ENCODE assay signal across 8 cellular contexts in the genomic region with DNA sequence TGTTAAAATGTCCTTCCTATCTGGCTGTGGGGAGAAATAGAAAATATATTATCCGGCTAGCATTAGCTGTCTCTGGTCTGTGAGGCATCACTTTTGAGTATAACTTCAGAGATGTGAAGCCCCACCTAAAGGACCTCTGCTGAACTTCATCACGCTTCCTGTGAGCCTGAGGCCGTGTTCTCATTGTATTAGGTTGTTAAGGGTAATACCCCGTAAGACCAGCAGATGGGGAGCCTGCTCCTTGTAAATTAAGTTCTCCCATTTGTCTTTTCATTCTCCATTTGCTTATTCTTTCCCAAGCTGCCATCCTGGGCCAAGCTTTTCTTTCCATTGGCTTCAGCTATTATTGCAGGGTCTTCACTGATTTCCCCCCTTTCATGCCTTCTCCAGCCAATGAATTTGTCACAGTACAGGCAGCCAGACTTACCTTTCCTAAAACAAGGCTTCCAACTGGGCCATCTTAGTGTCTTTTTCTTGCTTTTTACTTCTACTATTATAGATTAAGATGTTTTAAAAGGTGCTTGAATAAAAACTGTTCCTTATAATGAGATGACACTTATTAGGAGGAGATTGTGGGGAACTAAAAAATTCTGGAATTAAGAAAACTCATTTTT. TPM values are rescaled to one million over a fixed set of nuclear protein-coding genes. Genes with fewer than 3 reads are reported as not detected.
DNase-seq lines count a peak whose midpoint lies in the region; ATAC-seq, FAIRE-seq and TF ChIP-seq lines count a peak whose summit lies in the region.

No MANE protein-coding gene starts in this region.

- no peak overlapping the region for H3K4me3 Mint-ChIP-seq in CD4-positive, alpha-beta T cell
- H3K4me3 Mint-ChIP-seq in chondrocyte (ENCODE audit: unreplicated experiment): no peak overlapping the region

- CTCF ChIA-PET in CD4-positive, alpha-beta T cell (lab: Charles Lee): interaction anchor here (0.6 to 1.6 kb wide), 22 partner anchors 12 to 331 kb away, joined by 3 to 16 read pairs (median 4); a partner anchor contains a TSS
- CTCF ChIA-PET in HepG2 (lab: Yijun Ruan, JAX; ENCODE audit: low intra/inter-chr PET ratio, low total read pairs): interaction anchor here (0.8 to 2.6 kb wide), 5 partner anchors 167 to 275 kb away, joined by 3 to 30 read pairs (median 8); no protein-coding TSS in a partner anchor

- FAIRE-seq in HepG2 (lab: Jason Lieb, UNC): peak; percentile 94

- H3K4me1 Mint-ChIP-seq in CD4-positive, alpha-beta T cell (ENCODE audit: low read depth): peaks cover 6% of the 10 kb centered on the region
- H3K4me1 Mint-ChIP-seq in chondrocyte (ENCODE audit: low read depth): peaks cover 2% of the 10 kb centered on the region

- H2AFZ ChIP-seq in HepG2 (ENCODE audit: low read length): no peak overlapping the region

- H3K27ac Mint-ChIP-seq in CD4-positive, alpha-beta T cell: peak overlapping the region; percentile 21
- peak overlapping the region; percentile 75 for H3K27ac Mint-ChIP-seq in chondrocyte (ENCODE audit: unreplicated experiment)

- POLR2A ChIA-PET in CD4-positive, alpha-beta T cell (lab: Charles Lee): interaction anchor here (0.6 to 1.6 kb wide), 11 partner anchors 12 to 550 kb away, joined by 3 to 16 read pairs (median 5); a partner anchor contains a TSS
- POLR2A ChIA-PET in HepG2 (lab: Yijun Ruan, JAX): interaction anchor here (0.7 to 1.2 kb wide), 3 partner anchors 11 to 276 kb away, joined by 3 to 8 read pairs (median 4); a partner anchor contains a TSS

- peak; percentile 87 for TF ChIP-seq RAD21 in HepG2 (CRISPR knock-in tag; IDR thresholded peaks at IDR 0.05)

- WGBS in HepG2 (ENCODE audit: low lambda C conversion rate): 13% methylated on average over 4 of the region's 4 CpGs

- peaks cover 28 to 70% of the 10 kb centered on the region in 2 experiments for H3K36me3 ChIP-seq in HepG2 (replicated peaks in 1 of 2; ENCODE audit: control insufficient read depth in 1 of 2, insufficient read depth in 2 of 2, low read length in 2 of 2)

- H4K20me1 ChIP-seq in HepG2 (ENCODE audit: insufficient read depth, low read length): no peaks in the 10 kb centered on the region

- peak; percentile 42 to 71 (median 55) for DNase-seq in CD4-positive, alpha-beta T cell
- peak; percentile 61 for DNase-seq in NCI-H510A (lab: John Stamatoyannopoulos, UW)
- DNase-seq in activated CD4-positive, CD25-positive, alpha-beta regulatory T cell treated with anti-CD3 and anti-CD28 coated beads, Interleukin-2, amount 50 U/mL, for 72 hours: peak; percentile 48
- no peak for DNase-seq in chondrocyte (ENCODE audit: low spot score)
- DNase-seq in HepG2 (ENCODE audit: low spot score): peak; percentile 94
- peak; percentile 49 for DNase-seq in stimulated activated CD8-positive, alpha-beta memory T cell treated with anti-CD3 and anti-CD28 coated beads, Interleukin-12 subunit alpha, Interleukin-12 subunit beta, amount 100 ng/mL, for 1 hour (ENCODE audit: low read depth)

- H3K4me1 ChIP-seq in HepG2 (ENCODE audit: insufficient read depth, low read length): no peaks in the 10 kb centered on the region

- no peak overlapping the region for H3K4me2 ChIP-seq in HepG2 (ENCODE audit: low read depth, low read length)

- intact Hi-C loops in CD4-positive, alpha-beta T cell (cut with DNase I, micrococcal nuclease): loop anchor here (1.0 to 10.0 kb wide), 13 partner anchors 12 to 1273 kb away; a partner anchor contains a TSS
- intact Hi-C loops in HepG2 (cut with micrococcal nuclease; ENCODE audit: unreplicated experiment): loop anchor here (1.0 to 5.0 kb wide), 6 partner anchors 61 to 331 kb away; a partner anchor contains a TSS

- in situ Hi-C loops in HepG2 (cut with HindIII; ENCODE audit: extremely low pct_ligation_motif_present, low pct_unique_long_range_greater_than_20kb): no loop called here

- H3K27ac ChIP-seq in CD4-positive, alpha-beta T cell (ENCODE audit: low read depth, low read length): no peak overlapping the region
- H3K27ac ChIP-seq in HepG2 (ENCODE audit: extremely low read length, insufficient read depth, low read length): no peak overlapping the region

- no TSS peak for BruUV-seq in HepG2 (replicated peaks; lab: Mats Ljungman, UMichigan)

- peak; percentile 84 for TF ChIP-seq CTCF in CD4-positive, alpha-beta T cell (IDR thresholded peaks at IDR 0.05)
- TF ChIP-seq CTCF in chondrocyte (IDR thresholded peaks at IDR 0.05) (peak; percentile 91), HepG2 (CRISPR knock-in tag; IDR thresholded peaks at IDR 0.05) (peak; percentile 92)

- H3K36me3 Mint-ChIP-seq in CD4-positive, alpha-beta T cell (ENCODE audit: low read depth): peaks cover 75% of the 10 kb centered on the region
- H3K36me3 Mint-ChIP-seq in chondrocyte (ENCODE audit: low read depth): no peaks in the 10 kb centered on the region

- no peaks in the 10 kb centered on the region for H3K27me3 ChIP-seq in CD4-positive, alpha-beta T cell (ENCODE audit: control insufficient read depth, insufficient read depth, low read length)
- H3K27me3 ChIP-seq in HepG2 (ENCODE audit: control insufficient read depth in 1 of 2, insufficient read depth in 2 of 2, low read length in 2 of 2): no peaks in the 10 kb centered on the region

- TF ChIP-seq POLR2A in HepG2 (IDR thresholded peaks at IDR 0.05; ENCODE audit: insufficient read depth in 1 of 2, low read depth in 2 of 2, low read length in 2 of 2): no peak

- no peaks in the 10 kb centered on the region for H3K9me3 Mint-ChIP-seq in CD4-positive, alpha-beta T cell
- H3K9me3 Mint-ChIP-seq in chondrocyte (ENCODE audit: low read depth): no peaks in the 10 kb centered on the region

- H3K27me3 Mint-ChIP-seq in CD4-positive, alpha-beta T cell: no peaks in the 10 kb centered on the region
- no peaks in the 10 kb centered on the region for H3K27me3 Mint-ChIP-seq in chondrocyte (ENCODE audit: low read depth)

- H3K4me3 ChIP-seq in HepG2 (replicated peaks in 1 of 3; ENCODE audit: insufficient read depth in 1 of 3, low read depth in 2 of 3, low read length in 3 of 3): no peak overlapping the region

- H3K79me2 ChIP-seq in HepG2 (ENCODE audit: insufficient read depth, low read length): no peaks in the 10 kb centered on the region

- TF ChIP-seq EP300 in HepG2 (IDR thresholded peaks at IDR 0.05; ENCODE audit: low read depth in 2 of 2, low read length in 2 of 2) (no peak), HepG2 (CRISPR knock-in tag; IDR thresholded peaks at IDR 0.05; ENCODE audit: borderline replicate concordance) (no peak)

- no peaks in the 10 kb centered on the region for H3K9me3 ChIP-seq in CD4-positive, alpha-beta T cell (ENCODE audit: control insufficient read depth, low read length)
- H3K9me3 ChIP-seq in HepG2 (ENCODE audit: low read length): no peaks in the 10 kb centered on the region

- no peak overlapping the region for H3K9ac ChIP-seq in HepG2 (ENCODE audit: insufficient read depth, low read depth, low read length)

- peak; percentile 100 for ATAC-seq in CD4-positive, alpha-beta T cell (ENCODE audit: poor library complexity)
- ATAC-seq in GM19372 (IDR thresholded peaks at IDR 0.05; ENCODE audit: low read depth, unreplicated experiment): peak; percentile 97
- peak; percentile 99 for ATAC-seq in HG03442 (IDR thresholded peaks at IDR 0.05; ENCODE audit: unreplicated experiment)
- peak; percentile 97 for ATAC-seq in HepG2

RNA-seq across cellular contexts. Expression of a gene that starts 12.4 kb away (rescaled TPM):
- total RNA-seq in CD4-positive, alpha-beta T cell: 1 to 10 TPM; 6.1 to 6.7 TPM
- total RNA-seq in chondrocyte: 14.8 to 22.2 TPM (median 17.5 TPM) in 3 replicates
- 67.9 and 98.5 TPM in 2 replicates for total RNA-seq in HepG2 (2016; rRNA removed; fragmentation: Illumina TruSeq; extraction: Trizol)
- 23.3 and 24.5 TPM in 2 replicates for total RNA-seq in HepG2 (2016; cell fraction: cytosol; rRNA removed; fragmentation: Illumina TruSeq; extraction: Trizol; ENCODE audit: low read depth)
- total RNA-seq in HepG2 (2016; cell fraction: insoluble cytoplasmic fraction; rRNA removed; fragmentation: Illumina TruSeq; extraction: Trizol): 69.4 and 101 TPM in 2 replicates
- 38.9 and 41.8 TPM in 2 replicates for total RNA-seq in HepG2 (2016; cell fraction: membrane; rRNA removed; fragmentation: Illumina TruSeq; extraction: Trizol)
- 33.1 and 39.6 TPM in 2 replicates for total RNA-seq in HepG2 (2016; cell fraction: nucleus; rRNA removed; fragmentation: Illumina TruSeq; extraction: Trizol)
- polyA plus RNA-seq in HepG2 (2011; rRNA removed): 55.1 and 75.2 TPM in 2 replicates
- polyA plus RNA-seq in HepG2 (2011; cell fraction: cytosol; rRNA removed): 54.9 and 60.1 TPM in 2 replicates
- 40.7 and 44.2 TPM in 2 replicates for polyA plus RNA-seq in HepG2 (2011; cell fraction: nucleus; rRNA removed)
- 21.5 and 30.3 TPM in 2 replicates for polyA plus RNA-seq in HepG2 (2012)
- 8.6 and 9.7 TPM in 2 replicates for polyA plus RNA-seq in HepG2 (2016; cell fraction: cytosol; fragmentation: Illumina TruSeq; extraction: Trizol; ENCODE audit: low read depth)
- 84.9 and 85.4 TPM in 2 replicates for polyA plus RNA-seq in HepG2 (2016; cell fraction: insoluble cytoplasmic fraction; fragmentation: Illumina TruSeq; extraction: Trizol; ENCODE audit: low read depth)
- 16.6 and 16.7 TPM in 2 replicates for polyA plus RNA-seq in HepG2 (2016; cell fraction: membrane; fragmentation: Illumina TruSeq; extraction: Trizol; ENCODE audit: low read depth)
- polyA plus RNA-seq in HepG2 (2016; cell fraction: nucleus; fragmentation: Illumina TruSeq; extraction: Trizol; ENCODE audit: insufficient read depth, low read depth): 50.4 and 53.5 TPM in 2 replicates
- 57.1 and 72.0 TPM in 2 replicates for polyA minus RNA-seq in HepG2 (2011; rRNA and poly(A)+ RNA removed; ENCODE audit: low replicate concordance)
- polyA minus RNA-seq in HepG2 (2011; cell fraction: cytosol; rRNA and poly(A)+ RNA removed): 24.0 and 28.5 TPM in 2 replicates
- polyA minus RNA-seq in HepG2 (2011; cell fraction: nucleus; rRNA and poly(A)+ RNA removed): 33.3 and 35.7 TPM in 2 replicates

RNA-seq across cellular contexts. Expression of a gene that starts 12.7 kb away (rescaled TPM):
- 10 to 100 TPM; 23.1 to 29.8 TPM for total RNA-seq in CD4-positive, alpha-beta T cell
- total RNA-seq in chondrocyte: 34.8 to 41.2 TPM (median 37.1 TPM) in 3 replicates
- 98.7 and 126 TPM in 2 replicates for total RNA-seq in HepG2 (2016; rRNA removed; fragmentation: Illumina TruSeq; extraction: Trizol)
- total RNA-seq in HepG2 (2016; cell fraction: cytosol; rRNA removed; fragmentation: Illumina TruSeq; extraction: Trizol; ENCODE audit: low read depth): 48.4 and 52.9 TPM in 2 replicates
- 84.1 and 125 TPM in 2 replicates for total RNA-seq in HepG2 (2016; cell fraction: insoluble cytoplasmic fraction; rRNA removed; fragmentation: Illumina TruSeq; extraction: Trizol)
- 78.2 and 94.7 TPM in 2 replicates for total RNA-seq in HepG2 (2016; cell fraction: membrane; rRNA removed; fragmentation: Illumina TruSeq; extraction: Trizol)
- total RNA-seq in HepG2 (2016; cell fraction: nucleus; rRNA removed; fragmentation: Illumina TruSeq; extraction: Trizol): 47.6 and 50.4 TPM in 2 replicates
- 81.8 and 107 TPM in 2 replicates for polyA plus RNA-seq in HepG2 (2011; rRNA removed)
- polyA plus RNA-seq in HepG2 (2011; cell fraction: cytosol; rRNA removed): 53.4 and 68.3 TPM in 2 replicates
- 46.2 and 54.3 TPM in 2 replicates for polyA plus RNA-seq in HepG2 (2011; cell fraction: nucleus; rRNA removed)
- 102 and 132 TPM in 2 replicates for polyA plus RNA-seq in HepG2 (2012)
- 46.7 and 53.3 TPM in 2 replicates for polyA plus RNA-seq in HepG2 (2016; cell fraction: cytosol; fragmentation: Illumina TruSeq; extraction: Trizol; ENCODE audit: low read depth)
- 143 and 147 TPM in 2 replicates for polyA plus RNA-seq in HepG2 (2016; cell fraction: insoluble cytoplasmic fraction; fragmentation: Illumina TruSeq; extraction: Trizol; ENCODE audit: low read depth)
- 79.9 and 84.5 TPM in 2 replicates for polyA plus RNA-seq in HepG2 (2016; cell fraction: membrane; fragmentation: Illumina TruSeq; extraction: Trizol; ENCODE audit: low read depth)
- polyA plus RNA-seq in HepG2 (2016; cell fraction: nucleus; fragmentation: Illumina TruSeq; extraction: Trizol; ENCODE audit: insufficient read depth, low read depth): 90.6 and 109 TPM in 2 replicates
- 13.9 and 16.0 TPM in 2 replicates for polyA minus RNA-seq in HepG2 (2011; rRNA and poly(A)+ RNA removed; ENCODE audit: low replicate concordance)
- polyA minus RNA-seq in HepG2 (2011; cell fraction: cytosol; rRNA and poly(A)+ RNA removed): 25.3 and 29.8 TPM in 2 replicates
- polyA minus RNA-seq in HepG2 (2011; cell fraction: nucleus; rRNA and poly(A)+ RNA removed): 35.9 and 56.9 TPM in 2 replicates

RNA-seq across cellular contexts. Expression of a gene that starts 37.1 kb away (rescaled TPM):
- 1,000 to 10,000 TPM; 1,228 to 1,235 TPM for total RNA-seq in CD4-positive, alpha-beta T cell
- total RNA-seq in chondrocyte: 46.7 to 66.0 TPM (median 58.4 TPM) in 3 replicates
- total RNA-seq in HepG2 (2016; rRNA removed; fragmentation: Illumina TruSeq; extraction: Trizol): 35.2 and 66.6 TPM in 2 replicates
- 24.5 and 24.8 TPM in 2 replicates for total RNA-seq in HepG2 (2016; cell fraction: cytosol; rRNA removed; fragmentation: Illumina TruSeq; extraction: Trizol; ENCODE audit: low read depth)
- total RNA-seq in HepG2 (2016; cell fraction: insoluble cytoplasmic fraction; rRNA removed; fragmentation: Illumina TruSeq; extraction: Trizol): 38.2 and 62.5 TPM in 2 replicates
- 27.1 and 28.3 TPM in 2 replicates for total RNA-seq in HepG2 (2016; cell fraction: membrane; rRNA removed; fragmentation: Illumina TruSeq; extraction: Trizol)
- total RNA-seq in HepG2 (2016; cell fraction: nucleus; rRNA removed; fragmentation: Illumina TruSeq; extraction: Trizol): 117 and 137 TPM in 2 replicates
- 82.4 and 101 TPM in 2 replicates for polyA plus RNA-seq in HepG2 (2011; rRNA removed)
- 18.7 and 25.0 TPM in 2 replicates for polyA plus RNA-seq in HepG2 (2011; cell fraction: cytosol; rRNA removed)
- polyA plus RNA-seq in HepG2 (2011; cell fraction: nucleus; rRNA removed): 155 and 182 TPM in 2 replicates
- polyA plus RNA-seq in HepG2 (2012): 136 and 141 TPM in 2 replicates
- 8.7 and 11.4 TPM in 2 replicates for polyA plus RNA-seq in HepG2 (2016; cell fraction: cytosol; fragmentation: Illumina TruSeq; extraction: Trizol; ENCODE audit: low read depth)
- 24.0 and 27.5 TPM in 2 replicates for polyA plus RNA-seq in HepG2 (2016; cell fraction: insoluble cytoplasmic fraction; fragmentation: Illumina TruSeq; extraction: Trizol; ENCODE audit: low read depth)
- 9.9 and 12.7 TPM in 2 replicates for polyA plus RNA-seq in HepG2 (2016; cell fraction: membrane; fragmentation: Illumina TruSeq; extraction: Trizol; ENCODE audit: low read depth)
- polyA plus RNA-seq in HepG2 (2016; cell fraction: nucleus; fragmentation: Illumina TruSeq; extraction: Trizol; ENCODE audit: insufficient read depth, low read depth): 168 and 170 TPM in 2 replicates
- 12.6 and 13.7 TPM in 2 replicates for polyA minus RNA-seq in HepG2 (2011; rRNA and poly(A)+ RNA removed; ENCODE audit: low replicate concordance)
- polyA minus RNA-seq in HepG2 (2011; cell fraction: cytosol; rRNA and poly(A)+ RNA removed): 20.6 and 23.8 TPM in 2 replicates
- polyA minus RNA-seq in HepG2 (2011; cell fraction: nucleus; rRNA and poly(A)+ RNA removed): 238 and 270 TPM in 2 replicates

Comparison
In these comparisons a context has a peak if more than half of its experiments do, and no peak if none do; other contexts are left out.
1. RNA of a gene that starts 37.1 kb away (total RNA-seq): 1,228 to 1,235 TPM in CD4-positive, alpha-beta T cell; 24.5 to 137 TPM in HepG2 and 46.7 to 66.0 TPM in chondrocyte; every median in the first group is over 4 times any median in the second.
2. Peak in every context shown above with its lines, with median percentiles within 50 percentile points of each other: ATAC-seq and CTCF ChIP-seq.